ENCODE assay signal across 1 cellular context in the genomic region with DNA sequence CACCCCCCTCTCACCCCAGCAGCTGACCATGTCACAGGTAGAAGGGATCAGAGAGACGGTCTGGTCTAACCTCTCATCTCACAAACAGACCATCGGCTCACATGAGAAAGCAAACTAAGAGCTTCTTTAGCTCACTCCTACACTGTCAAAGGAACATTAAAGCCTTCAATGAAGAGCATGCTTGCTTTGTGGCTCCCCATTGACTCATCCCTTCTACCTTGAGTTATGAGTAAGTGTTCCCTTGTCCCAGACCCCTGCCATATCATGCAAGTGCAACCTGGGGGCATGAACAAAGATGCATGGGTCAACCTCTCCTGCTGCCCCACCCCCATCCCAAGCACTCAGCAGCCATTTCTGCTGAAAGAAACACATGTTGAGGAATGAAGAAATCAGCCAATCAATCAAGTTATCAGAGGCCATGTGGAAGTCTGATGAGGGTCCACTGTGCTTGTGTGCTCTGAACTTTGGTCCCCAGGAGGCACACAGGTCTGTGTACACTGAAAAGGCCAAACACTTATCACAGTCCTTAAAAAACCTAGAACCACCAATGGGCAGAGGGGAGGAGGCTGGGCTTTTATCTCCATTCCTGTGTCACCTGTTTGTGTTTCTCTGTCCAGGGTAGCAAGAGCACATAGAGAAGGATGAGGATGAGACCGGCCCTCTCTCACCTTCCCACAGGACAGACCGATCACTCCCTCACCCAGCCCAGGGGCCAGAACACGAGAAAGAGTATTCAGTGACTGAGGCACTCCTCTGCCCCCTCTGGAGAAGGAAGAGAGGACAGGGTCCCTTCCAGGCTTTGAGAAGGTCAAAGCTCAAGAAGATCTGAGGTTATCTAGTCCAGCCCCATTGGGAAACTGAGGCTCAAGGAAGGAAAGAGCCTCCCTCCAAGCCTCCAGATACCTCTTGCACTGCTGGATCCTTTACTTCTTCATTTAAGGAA.
TF ChIP-seq lines count a peak whose summit lies in the region.

No MANE protein-coding gene starts in this region.

TF ChIP-seq in WTC11, 78 proteins besides CTCF, POLR2A, EP300 and RAD21 (continued from another document):
- TF ChIP-seq, protein P1, sequence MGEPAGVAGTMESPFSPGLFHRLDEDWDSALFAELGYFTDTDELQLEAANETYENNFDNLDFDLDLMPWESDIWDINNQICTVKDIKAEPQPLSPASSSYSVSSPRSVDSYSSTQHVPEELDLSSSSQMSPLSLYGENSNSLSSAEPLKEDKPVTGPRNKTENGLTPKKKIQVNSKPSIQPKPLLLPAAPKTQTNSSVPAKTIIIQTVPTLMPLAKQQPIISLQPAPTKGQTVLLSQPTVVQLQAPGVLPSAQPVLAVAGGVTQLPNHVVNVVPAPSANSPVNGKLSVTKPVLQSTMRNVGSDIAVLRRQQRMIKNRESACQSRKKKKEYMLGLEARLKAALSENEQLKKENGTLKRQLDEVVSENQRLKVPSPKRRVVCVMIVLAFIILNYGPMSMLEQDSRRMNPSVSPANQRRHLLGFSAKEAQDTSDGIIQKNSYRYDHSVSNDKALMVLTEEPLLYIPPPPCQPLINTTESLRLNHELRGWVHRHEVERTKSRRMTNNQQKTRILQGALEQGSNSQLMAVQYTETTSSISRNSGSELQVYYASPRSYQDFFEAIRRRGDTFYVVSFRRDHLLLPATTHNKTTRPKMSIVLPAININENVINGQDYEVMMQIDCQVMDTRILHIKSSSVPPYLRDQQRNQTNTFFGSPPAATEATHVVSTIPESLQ (CRISPR knock-in tag; IDR thresholded peaks at IDR 0.05): no peak
- TF ChIP-seq, protein P2, sequence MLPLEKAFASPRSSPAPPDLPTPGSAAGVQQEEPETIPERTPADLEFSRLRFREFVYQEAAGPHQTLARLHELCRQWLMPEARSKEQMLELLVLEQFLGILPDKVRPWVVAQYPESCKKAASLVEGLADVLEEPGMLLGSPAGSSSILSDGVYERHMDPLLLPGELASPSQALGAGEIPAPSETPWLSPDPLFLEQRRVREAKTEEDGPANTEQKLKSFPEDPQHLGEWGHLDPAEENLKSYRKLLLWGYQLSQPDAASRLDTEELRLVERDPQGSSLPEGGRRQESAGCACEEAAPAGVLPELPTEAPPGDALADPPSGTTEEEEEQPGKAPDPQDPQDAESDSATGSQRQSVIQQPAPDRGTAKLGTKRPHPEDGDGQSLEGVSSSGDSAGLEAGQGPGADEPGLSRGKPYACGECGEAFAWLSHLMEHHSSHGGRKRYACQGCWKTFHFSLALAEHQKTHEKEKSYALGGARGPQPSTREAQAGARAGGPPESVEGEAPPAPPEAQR (CRISPR knock-in tag; IDR thresholded peaks at IDR 0.05): no peak
- TF ChIP-seq EMX1 (CRISPR knock-in tag; IDR thresholded peaks at IDR 0.05) (no peak), TEAD1 (CRISPR knock-in tag; IDR thresholded peaks at IDR 0.05) (no peak), CREM (CRISPR knock-in tag; IDR thresholded peaks at IDR 0.05) (no peak), HMGA2 (CRISPR knock-in tag; IDR thresholded peaks at IDR 0.05) (no peak)
- TF ChIP-seq, protein P3, sequence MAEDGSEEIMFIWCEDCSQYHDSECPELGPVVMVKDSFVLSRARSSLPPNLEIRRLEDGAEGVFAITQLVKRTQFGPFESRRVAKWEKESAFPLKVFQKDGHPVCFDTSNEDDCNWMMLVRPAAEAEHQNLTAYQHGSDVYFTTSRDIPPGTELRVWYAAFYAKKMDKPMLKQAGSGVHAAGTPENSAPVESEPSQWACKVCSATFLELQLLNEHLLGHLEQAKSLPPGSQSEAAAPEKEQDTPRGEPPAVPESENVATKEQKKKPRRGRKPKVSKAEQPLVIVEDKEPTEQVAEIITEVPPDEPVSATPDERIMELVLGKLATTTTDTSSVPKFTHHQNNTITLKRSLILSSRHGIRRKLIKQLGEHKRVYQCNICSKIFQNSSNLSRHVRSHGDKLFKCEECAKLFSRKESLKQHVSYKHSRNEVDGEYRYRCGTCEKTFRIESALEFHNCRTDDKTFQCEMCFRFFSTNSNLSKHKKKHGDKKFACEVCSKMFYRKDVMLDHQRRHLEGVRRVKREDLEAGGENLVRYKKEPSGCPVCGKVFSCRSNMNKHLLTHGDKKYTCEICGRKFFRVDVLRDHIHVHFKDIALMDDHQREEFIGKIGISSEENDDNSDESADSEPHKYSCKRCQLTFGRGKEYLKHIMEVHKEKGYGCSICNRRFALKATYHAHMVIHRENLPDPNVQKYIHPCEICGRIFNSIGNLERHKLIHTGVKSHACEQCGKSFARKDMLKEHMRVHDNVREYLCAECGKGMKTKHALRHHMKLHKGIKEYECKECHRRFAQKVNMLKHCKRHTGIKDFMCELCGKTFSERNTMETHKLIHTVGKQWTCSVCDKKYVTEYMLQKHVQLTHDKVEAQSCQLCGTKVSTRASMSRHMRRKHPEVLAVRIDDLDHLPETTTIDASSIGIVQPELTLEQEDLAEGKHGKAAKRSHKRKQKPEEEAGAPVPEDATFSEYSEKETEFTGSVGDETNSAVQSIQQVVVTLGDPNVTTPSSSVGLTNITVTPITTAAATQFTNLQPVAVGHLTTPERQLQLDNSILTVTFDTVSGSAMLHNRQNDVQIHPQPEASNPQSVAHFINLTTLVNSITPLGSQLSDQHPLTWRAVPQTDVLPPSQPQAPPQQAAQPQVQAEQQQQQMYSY (CRISPR knock-in tag; IDR thresholded peaks at IDR 0.05): no peak
- TF ChIP-seq, protein P4, sequence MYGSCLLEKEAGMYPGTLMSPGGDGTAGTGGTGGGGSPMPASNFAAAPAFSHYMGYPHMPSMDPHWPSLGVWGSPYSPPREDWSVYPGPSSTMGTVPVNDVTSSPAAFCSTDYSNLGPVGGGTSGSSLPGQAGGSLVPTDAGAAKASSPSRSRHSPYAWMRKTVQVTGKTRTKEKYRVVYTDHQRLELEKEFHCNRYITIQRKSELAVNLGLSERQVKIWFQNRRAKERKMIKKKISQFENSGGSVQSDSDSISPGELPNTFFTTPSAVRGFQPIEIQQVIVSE (CRISPR knock-in tag; IDR thresholded peaks at IDR 0.05; ENCODE audit: borderline replicate concordance): no peak
TF ChIP-seq in WTC11: peak in this region for 0.
